27 cellular contexts compared by ENCODE assay signal in genomic region chr6:12832341-12832740, GRCh38.
"Had no signal": no experiment of that assay in that cellular context is flagged by ENCODE, and none has a peak within 500 bp of the region (broad histone marks: within the 10 kb centered on the region; RNA-seq: fewer than 3 reads in every experiment).

No MANE protein-coding gene starts in this region.

- H3K4me3 Mint-ChIP-seq: natural killer cell; nephron; neural progenitor cell; stimulated activated effector memory CD8-positive, alpha-beta T cell treated with anti-CD3 and anti-CD28 coated beads, Interleukin-12 subunit alpha, Interleukin-12 subunit beta, amount 100 ng/mL, for 72 hours; stimulated activated naive B cell treated with anti-CD40 and anti-IgM and Interleukin-4, amounts not matched to agents 10 μg/mL and 1 μg/mL and 100 μg/mL, for 72 hours; stimulated activated naive CD8-positive, alpha-beta T cell treated with anti-CD3 and anti-CD28 coated beads, Interleukin-15, Interleukin-2, amounts not matched to agents 100 ng/mL and 50 ng/mL, for 24 hours had no signal

- ATAC-seq: natural killer cell; psoas muscle; right cardiac atrium; right lobe of liver; stimulated activated effector memory CD8-positive, alpha-beta T cell treated with anti-CD3 and anti-CD28 coated beads, Interleukin-12 subunit alpha, Interleukin-12 subunit beta, amount 100 ng/mL, for 72 hours; stimulated activated naive B cell treated with anti-CD40 and anti-IgM and Interleukin-4, amounts not matched to agents 10 μg/mL and 1 μg/mL and 100 μg/mL, for 72 hours had no signal

- H3K27me3 ChIP-seq: neural progenitor cell, ovary, right lobe of liver, sigmoid colon, stomach, thyroid gland, tibial nerve, upper lobe of left lung had no signal

- H3K4me3 ChIP-seq: neural progenitor cell, ovary, psoas muscle, right lobe of liver, sigmoid colon, stomach, thoracic aorta, thyroid gland, tibial nerve, upper lobe of left lung had no signal

- H3K9me3 ChIP-seq: ovary, right lobe of liver, sigmoid colon, thoracic aorta, thyroid gland had no signal

- H3K27ac ChIP-seq: neural progenitor cell, ovary, parathyroid adenoma, psoas muscle, right lobe of liver, sigmoid colon, stomach, thoracic aorta, thyroid gland, tibial nerve, upper lobe of left lung had no signal

- H3K36me3 Mint-ChIP-seq: natural killer cell; stimulated activated effector memory CD8-positive, alpha-beta T cell treated with anti-CD3 and anti-CD28 coated beads, Interleukin-12 subunit alpha, Interleukin-12 subunit beta, amount 100 ng/mL, for 72 hours; stimulated activated naive B cell treated with anti-CD40 and anti-IgM and Interleukin-4, amounts not matched to agents 10 μg/mL and 1 μg/mL and 100 μg/mL, for 72 hours had no signal

- H3K4me1 ChIP-seq: neural progenitor cell, parathyroid adenoma, psoas muscle, right lobe of liver, sigmoid colon, stomach, thyroid gland, tibial nerve, upper lobe of left lung had no signal

- H3K4me1 Mint-ChIP-seq: natural killer cell; nephron; neural progenitor cell; stimulated activated effector memory CD8-positive, alpha-beta T cell treated with anti-CD3 and anti-CD28 coated beads, Interleukin-12 subunit alpha, Interleukin-12 subunit beta, amount 100 ng/mL, for 72 hours; stimulated activated naive B cell treated with anti-CD40 and anti-IgM and Interleukin-4, amounts not matched to agents 10 μg/mL and 1 μg/mL and 100 μg/mL, for 72 hours had no signal

- H3K36me3 ChIP-seq: neural progenitor cell, ovary, right lobe of liver, sigmoid colon, stomach, thoracic aorta, thyroid gland, tibial nerve, upper lobe of left lung had no signal

- H3K27ac Mint-ChIP-seq: natural killer cell; nephron; neural progenitor cell; progenitor cell of endocrine pancreas; stimulated activated effector memory CD8-positive, alpha-beta T cell treated with anti-CD3 and anti-CD28 coated beads, Interleukin-12 subunit alpha, Interleukin-12 subunit beta, amount 100 ng/mL, for 72 hours; stimulated activated naive B cell treated with anti-CD40 and anti-IgM and Interleukin-4, amounts not matched to agents 10 μg/mL and 1 μg/mL and 100 μg/mL, for 72 hours; stimulated activated naive CD8-positive, alpha-beta T cell treated with anti-CD3 and anti-CD28 coated beads, Interleukin-15, Interleukin-2, amounts not matched to agents 100 ng/mL and 50 ng/mL, for 24 hours had no signal

- DNase-seq: natural killer cell; occipital lobe; ovary; posterior cingulate gyrus; psoas muscle; right cardiac atrium; right lobe of liver; sigmoid colon; small intestine; stimulated activated CD4-positive, alpha-beta T cell treated with anti-CD3 and anti-CD28 coated beads, Interleukin-15, amount 100 ng/mL, for 24 hours; stimulated activated CD4-positive, alpha-beta T cell treated with anti-CD3 and anti-CD28 coated beads, Interleukin-2, amount 100 ng/mL, for 24 hours; stimulated activated CD4-positive, alpha-beta T cell treated with anti-CD3 and anti-CD28 coated beads, Interleukin-2, amount 100 ng/mL, for 48 hours; stimulated activated CD4-positive, alpha-beta T cell treated with anti-CD3 and anti-CD28 coated beads, Interleukin-4, amount 100 ng/mL, for 24 hours; stimulated activated naive B cell treated with anti-CD40 and anti-IgM and Interleukin-4, amounts not matched to agents 10 μg/mL and 1 μg/mL and 100 μg/mL, for 72 hours; stimulated activated naive CD4-positive, alpha-beta T cell treated with Interleukin-2 at 50 U/mL for 16 hours; stomach; thyroid gland; trophoblast cell; upper lobe of left lung had no signal
